8 cellular contexts compared by ENCODE assay signal in the genomic region with DNA sequence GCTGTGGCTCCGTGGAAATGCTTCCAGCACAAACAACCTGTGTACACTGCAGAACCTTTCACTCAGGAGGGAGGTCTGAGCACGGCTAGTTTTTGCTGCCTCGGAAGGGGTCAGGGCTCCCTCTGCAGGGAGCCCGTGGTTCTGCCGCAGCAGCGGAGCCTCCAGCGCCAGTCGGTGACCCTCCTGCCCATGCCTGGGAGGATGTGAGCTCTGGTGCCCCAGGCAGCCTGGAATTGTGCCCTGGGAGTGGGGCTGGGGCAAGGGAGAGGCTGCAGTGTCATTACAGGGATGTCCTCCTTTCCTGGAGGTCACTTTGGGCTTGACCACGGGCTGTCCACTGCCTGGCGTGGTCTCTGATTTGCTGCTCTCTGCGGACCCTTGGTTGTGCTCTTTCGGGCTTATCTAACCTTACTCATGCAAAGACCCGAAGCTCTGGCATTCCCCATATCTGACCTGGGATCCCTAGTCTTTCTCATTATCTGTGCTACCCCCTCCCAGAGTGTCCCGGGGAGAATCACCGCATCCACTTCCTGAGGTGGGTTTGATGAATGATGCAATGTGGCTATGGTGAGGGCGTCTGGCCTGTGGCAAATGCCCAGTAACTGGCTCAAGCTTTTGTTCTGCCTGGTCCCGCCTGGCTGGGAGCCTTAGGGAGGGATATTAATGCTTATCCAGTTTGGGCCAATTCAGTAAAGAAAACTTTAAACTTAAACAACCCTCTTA.
DNase-seq lines count a peak whose midpoint lies in the region; ATAC-seq lines count a peak whose summit lies in the region.

No MANE protein-coding gene starts in this region.

- DNase-seq in NCI-H1417 (lab: John Stamatoyannopoulos, UW), result peak; percentile 44 to 64 (median 61)
- no peak for DNase-seq in NCI-H1417 treated with DMSO at 0.1 percent for 48 hours (lab: John Stamatoyannopoulos, UW)
- peak; percentile 31 for DNase-seq in NCI-H2196 treated with DMSO at 0.1 percent for 48 hours (lab: John Stamatoyannopoulos, UW; ENCODE audit: unreplicated experiment)
- DNase-seq in activated CD4-positive, CD25-positive, alpha-beta regulatory T cell treated with anti-CD3 and anti-CD28 coated beads, Interleukin-2, amount 50 U/mL, for 72 hours, result peak; percentile 77
- peak; percentile 73 for DNase-seq in central memory CD4-positive, alpha-beta T cell
- DNase-seq in kidney tubule cell (ENCODE audit: low spot score), result peak; percentile 68
- DNase-seq in stimulated activated CD4-positive, alpha-beta T cell treated with anti-CD3 and anti-CD28 coated beads, Interleukin-4, amount 100 ng/mL, for 4 hours, result peak; percentile 77

- peak; percentile 62 for ATAC-seq in HG02840 (IDR thresholded peaks at IDR 0.05; ENCODE audit: low FRiP score, unreplicated experiment)
